ENCODE assay signal across 16 cellular contexts in the genomic region with DNA sequence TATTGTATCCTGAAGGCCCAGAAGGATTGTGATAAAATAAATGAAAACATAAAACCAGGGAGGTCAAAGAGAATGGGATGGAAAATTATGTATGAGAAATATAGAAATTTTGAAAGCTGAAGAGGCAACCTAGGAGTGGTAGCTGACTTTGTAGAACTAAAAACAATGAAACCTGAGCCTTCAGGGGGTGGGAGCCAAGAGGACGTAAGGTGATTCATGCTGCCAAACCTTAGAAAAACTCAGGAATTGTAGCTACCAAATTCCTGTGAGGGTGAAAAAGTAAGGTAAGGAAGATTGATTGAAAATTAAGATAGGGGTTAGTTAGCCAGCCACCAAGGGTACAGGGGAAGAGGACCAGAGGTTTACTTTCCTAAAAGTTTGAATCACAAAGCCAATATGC.
"Had no signal": no experiment of that assay in that cellular context is flagged by ENCODE, and none has a peak within 500 bp of the region (broad histone marks: within the 10 kb centered on the region; RNA-seq: fewer than 3 reads in every experiment).

No MANE protein-coding gene starts in this region.

- H3K27ac Mint-ChIP-seq: activated CD4-positive, alpha-beta T cell treated with anti-CD3 and anti-CD28 coated beads, Interleukin-2, amount 10 ng/mL, durations not matched to agents 7 days and 5 days; activated T-helper 17 cell treated with anti-CD3 and anti-CD28 coated beads, Interleukin-2, amount 50 U/mL, for 72 hours; T-helper 17 cell had no signal

- H3K9me3 Mint-ChIP-seq: activated CD4-positive, alpha-beta T cell treated with anti-CD3 and anti-CD28 coated beads, Interleukin-2, amount 10 ng/mL, durations not matched to agents 7 days and 5 days had no signal

- H3K36me3 ChIP-seq: right atrium auricular region, thyroid gland, uterus had no signal

- FAIRE-seq: keratinocyte had no signal

- ATAC-seq: activated T-helper 17 cell treated with anti-CD3 and anti-CD28 coated beads, Interleukin-2, amount 50 U/mL, for 72 hours; esophagus mucosa; left ventricle myocardium superior; T-helper 17 cell had no signal

- H3K4me1 ChIP-seq: right atrium auricular region, thyroid gland, uterus had no signal

- H3K27me3 ChIP-seq: right atrium auricular region, thyroid gland, uterus had no signal

- H3K4me1 Mint-ChIP-seq: activated CD4-positive, alpha-beta T cell treated with anti-CD3 and anti-CD28 coated beads, Interleukin-2, amount 10 ng/mL, durations not matched to agents 7 days and 5 days; activated T-helper 17 cell treated with anti-CD3 and anti-CD28 coated beads, Interleukin-2, amount 50 U/mL, for 72 hours; T-helper 17 cell had no signal

- H3K9me3 ChIP-seq: right atrium auricular region, thyroid gland, uterus had no signal

- DNase-seq: activated CD4-positive, alpha-beta T cell treated with anti-CD3 and anti-CD28 coated beads, Interleukin-2, amount 10 ng/mL, durations not matched to agents 7 days and 5 days; activated CD4-positive, CD25-positive, alpha-beta regulatory T cell; activated naive CD4-positive, alpha-beta T cell treated with anti-CD3 and anti-CD28 coated beads, Interleukin-2, amount 50 U/mL, for 16 hours; activated T-cell treated with anti-CD3 and anti-CD28 coated beads for 4 hours; dermis blood vessel endothelial cell; glutamatergic neuron; left ventricle myocardium superior; mesenchymal stem cell; T-helper 17 cell; thyroid gland; uterus had no signal

- H3K4me3 Mint-ChIP-seq: activated CD4-positive, alpha-beta T cell treated with anti-CD3 and anti-CD28 coated beads, Interleukin-2, amount 10 ng/mL, durations not matched to agents 7 days and 5 days; activated T-helper 17 cell treated with anti-CD3 and anti-CD28 coated beads, Interleukin-2, amount 50 U/mL, for 72 hours; T-helper 17 cell had no signal

- H3K4me3 ChIP-seq: right atrium auricular region, skin epidermis, thyroid gland, uterus had no signal

- H3K27ac ChIP-seq: right atrium auricular region, skin epidermis, thyroid gland, uterus had no signal
